30 cellular contexts compared by ENCODE assay signal in the genomic region with DNA sequence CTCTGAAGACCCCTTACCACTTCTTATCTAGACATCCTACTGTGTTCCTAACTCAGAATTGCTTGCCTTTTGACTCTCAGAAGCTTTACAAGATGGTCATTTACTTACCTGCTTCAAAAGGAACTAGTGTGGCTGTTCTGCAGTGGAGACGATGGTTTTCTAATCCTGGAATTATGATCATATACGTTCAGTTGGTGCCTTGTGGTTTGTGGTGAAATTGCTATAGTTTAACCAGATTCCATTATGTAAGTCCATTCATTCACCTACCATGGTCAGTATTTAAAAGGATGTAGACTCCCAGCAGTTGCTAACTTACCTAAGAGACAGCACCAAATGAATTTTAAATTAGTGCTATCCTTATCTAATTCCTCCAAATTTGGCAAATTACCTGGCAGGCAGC.
"Had no signal": no experiment of that assay in that cellular context is flagged by ENCODE, and none has a peak within 500 bp of the region (broad histone marks: within the 10 kb centered on the region; RNA-seq: fewer than 3 reads in every experiment).

No MANE protein-coding gene starts in this region.

- H3K9me3 ChIP-seq: gastrocnemius medialis, lower lobe of right lung, pancreas, prostate gland, sigmoid colon, uterus had no signal

- H3K9me3 Mint-ChIP-seq: activated T-helper 2 cell treated with anti-CD3 and anti-CD28 coated beads, Interferon-gamma antibody, Interleukin-2, Interleukin-4, amounts not matched to agents 10 μg/mL and 5 μg/mL and 100 μg/mL, durations not matched to agents 14 hours and 24 hours and 36 hours; stimulated activated naive CD8-positive, alpha-beta T cell treated with anti-CD3 and anti-CD28 coated beads, Interleukin-15, amount 100 ng/mL, for 72 hours; type B pancreatic cell had no signal

- H3K27ac ChIP-seq: gastrocnemius medialis, lower lobe of right lung, pancreas, prostate gland, sigmoid colon, uterus had no signal

- ATAC-seq: activated CD4-positive, alpha-beta T cell treated with anti-CD3 and anti-CD28 coated beads for 36 hours; activated CD8-positive, alpha-beta memory T cell treated with anti-CD3 and anti-CD28 coated beads, Interleukin-2, amount 10 ng/mL, durations not matched to agents 7 days and 5 days; activated CD8-positive, alpha-beta T cell treated with anti-CD3 and anti-CD28 coated beads, Interleukin-2, amount 10 ng/mL, durations not matched to agents 7 days and 5 days; activated naive CD4-positive, alpha-beta T cell treated with anti-CD3 and anti-CD28 coated beads, Interleukin-2, amount 50 U/mL, for 72 hours; gastrocnemius medialis; lower lobe of right lung; pancreas; stimulated activated memory B cell treated with anti-CD40 and anti-IgM and Interleukin-4, amounts not matched to agents 10 μg/mL and 1 μg/mL and 100 μg/mL, for 72 hours; stimulated activated naive CD8-positive, alpha-beta T cell treated with anti-CD3 and anti-CD28 coated beads, Interleukin-15, amount 100 ng/mL, for 72 hours had no signal

- DNase-seq: activated CD4-positive, alpha-beta T cell treated with anti-CD3 and anti-CD28 coated beads for 36 hours; activated CD4-positive, CD25-positive, alpha-beta regulatory T cell; activated CD8-positive, alpha-beta memory T cell treated with anti-CD3 and anti-CD28 coated beads, Interleukin-2, amount 10 ng/mL, durations not matched to agents 7 days and 5 days; activated CD8-positive, alpha-beta T cell treated with anti-CD3 and anti-CD28 coated beads, Interleukin-2, amount 10 ng/mL, durations not matched to agents 7 days and 5 days; activated T-cell treated with anti-CD3 and anti-CD28 coated beads, Interleukin-2, amount 50 U/mL, for 48 hours; effector memory CD4-positive, alpha-beta T cell; gastrocnemius medialis; head of caudate nucleus; hypothalamus; immature natural killer cell; lower lobe of right lung; naive B cell; nephron progenitor cell; pancreas; retina; sigmoid colon; stimulated activated CD4-positive, alpha-beta T cell treated with anti-CD3 and anti-CD28 coated beads, Interleukin-1b, Interleukin-23, amount 100 ng/mL, for 48 hours; stimulated activated CD4-positive, alpha-beta T cell treated with anti-CD3 and anti-CD28 coated beads, Interleukin-4, amount 100 ng/mL, for 4 hours; stimulated activated CD8-positive, alpha-beta memory T cell treated with anti-CD3 and anti-CD28 coated beads, Interleukin-4, amount 100 ng/mL, for 48 hours; stimulated activated naive CD8-positive, alpha-beta T cell treated with anti-CD3 and anti-CD28 coated beads, Interleukin-15, amount 100 ng/mL, for 72 hours; substantia nigra; T-helper 1 cell; uterus had no signal

- H3K27me3 ChIP-seq: gastrocnemius medialis, pancreas, sigmoid colon, uterus had no signal

- H3K4me2 ChIP-seq: smooth muscle cell had no signal

- H3K4me1 Mint-ChIP-seq: activated CD8-positive, alpha-beta memory T cell treated with anti-CD3 and anti-CD28 coated beads, Interleukin-2, amount 10 ng/mL, durations not matched to agents 7 days and 5 days; stimulated activated memory B cell treated with anti-CD40 and anti-IgM and Interleukin-4, amounts not matched to agents 10 μg/mL and 1 μg/mL and 100 μg/mL, for 72 hours; stimulated activated naive CD8-positive, alpha-beta T cell treated with anti-CD3 and anti-CD28 coated beads, Interleukin-15, amount 100 ng/mL, for 72 hours had no signal

- H3K27ac Mint-ChIP-seq: activated CD4-positive, alpha-beta T cell treated with anti-CD3 and anti-CD28 coated beads for 36 hours; activated CD8-positive, alpha-beta memory T cell treated with anti-CD3 and anti-CD28 coated beads, Interleukin-2, amount 10 ng/mL, durations not matched to agents 7 days and 5 days; activated CD8-positive, alpha-beta T cell treated with anti-CD3 and anti-CD28 coated beads, Interleukin-2, amount 10 ng/mL, durations not matched to agents 7 days and 5 days; activated naive CD4-positive, alpha-beta T cell treated with anti-CD3 and anti-CD28 coated beads, Interleukin-2, amount 50 U/mL, for 72 hours; activated T-helper 2 cell treated with anti-CD3 and anti-CD28 coated beads, Interferon-gamma antibody, Interleukin-2, Interleukin-4, amounts not matched to agents 10 μg/mL and 5 μg/mL and 100 μg/mL, durations not matched to agents 14 hours and 24 hours and 36 hours; immature natural killer cell; mesothelial cell of epicardium; naive B cell; stimulated activated memory B cell treated with anti-CD40 and anti-IgM and Interleukin-4, amounts not matched to agents 10 μg/mL and 1 μg/mL and 100 μg/mL, for 72 hours; type B pancreatic cell had no signal

- H3K4me3 Mint-ChIP-seq: activated CD4-positive, alpha-beta T cell treated with anti-CD3 and anti-CD28 coated beads for 36 hours; activated CD8-positive, alpha-beta memory T cell treated with anti-CD3 and anti-CD28 coated beads, Interleukin-2, amount 10 ng/mL, durations not matched to agents 7 days and 5 days; activated CD8-positive, alpha-beta T cell treated with anti-CD3 and anti-CD28 coated beads, Interleukin-2, amount 10 ng/mL, durations not matched to agents 7 days and 5 days; immature natural killer cell; mesothelial cell of epicardium; naive B cell; stimulated activated memory B cell treated with anti-CD40 and anti-IgM and Interleukin-4, amounts not matched to agents 10 μg/mL and 1 μg/mL and 100 μg/mL, for 72 hours; stimulated activated naive CD8-positive, alpha-beta T cell treated with anti-CD3 and anti-CD28 coated beads, Interleukin-15, amount 100 ng/mL, for 72 hours; type B pancreatic cell had no signal

- H3K4me1 ChIP-seq: gastrocnemius medialis, lower lobe of right lung, pancreas, prostate gland, sigmoid colon, uterus had no signal

- H3K36me3 Mint-ChIP-seq: activated CD8-positive, alpha-beta memory T cell treated with anti-CD3 and anti-CD28 coated beads, Interleukin-2, amount 10 ng/mL, durations not matched to agents 7 days and 5 days; stimulated activated memory B cell treated with anti-CD40 and anti-IgM and Interleukin-4, amounts not matched to agents 10 μg/mL and 1 μg/mL and 100 μg/mL, for 72 hours had no signal

- H3K4me3 ChIP-seq: gastrocnemius medialis, lower lobe of right lung, pancreas, prostate gland, sigmoid colon, smooth muscle cell, uterus had no signal

- H3K27me3 Mint-ChIP-seq: stimulated activated naive CD8-positive, alpha-beta T cell treated with anti-CD3 and anti-CD28 coated beads, Interleukin-15, amount 100 ng/mL, for 72 hours; type B pancreatic cell had no signal

- H3K36me3 ChIP-seq: gastrocnemius medialis, lower lobe of right lung, pancreas, prostate gland, sigmoid colon, uterus had no signal
